13 cellular contexts compared by ENCODE assay signal in the genomic region with DNA sequence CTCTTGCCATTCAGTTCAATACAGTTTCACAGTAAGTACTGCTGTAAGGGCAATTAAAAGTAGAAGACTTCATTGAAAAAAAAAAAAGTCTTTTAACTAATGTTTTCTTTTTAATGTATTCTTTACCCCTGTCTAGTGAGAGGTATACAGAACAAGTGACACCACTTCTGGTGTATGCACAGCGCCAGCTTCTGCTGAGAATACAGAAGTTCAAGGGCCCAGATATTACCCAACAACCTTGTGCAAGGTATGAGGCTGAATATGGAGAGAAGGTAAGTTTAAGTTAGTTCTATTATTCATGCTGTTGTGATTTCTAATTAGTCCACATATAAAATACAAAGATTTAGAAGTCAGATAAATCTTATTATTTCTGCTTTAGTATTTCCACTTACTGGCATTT.
"Had no signal": no experiment of that assay in that cellular context is flagged by ENCODE, and none has a peak within 500 bp of the region (broad histone marks: within the 10 kb centered on the region; RNA-seq: fewer than 3 reads in every experiment).

No MANE protein-coding gene starts in this region.

- H3K36me3 Mint-ChIP-seq: naive thymus-derived CD4-positive, alpha-beta T cell had no signal

- H3K4me2 ChIP-seq: smooth muscle cell had no signal

- H3K4me3 Mint-ChIP-seq: activated B cell treated with CpG ODN at 0.5 μM for 24 hours; activated CD4-positive, alpha-beta T cell treated with anti-CD3 and anti-CD28 coated beads, Interleukin-2, amount 10 ng/mL, durations not matched to agents 24 days and 14 days; activated T-helper 1 cell treated with anti-CD3 and anti-CD28 coated beads, Interleukin-12 subunit alpha, Interleukin-12 subunit beta, Interleukin-2, Interleukin-4 antibody, amounts not matched to agents 30 ng/mL and 10 ng/mL and 1 ng/mL, durations not matched to agents 14 hours and 24 hours and 36 hours; naive thymus-derived CD4-positive, alpha-beta T cell had no signal

- H3K4me1 Mint-ChIP-seq: activated B cell treated with CpG ODN at 0.5 μM for 24 hours; activated CD4-positive, alpha-beta T cell treated with anti-CD3 and anti-CD28 coated beads, Interleukin-2, amount 10 ng/mL, durations not matched to agents 24 days and 14 days; naive thymus-derived CD4-positive, alpha-beta T cell had no signal

- H3K36me3 ChIP-seq: breast epithelium, neutrophil, tibial artery had no signal

- H3K4me1 ChIP-seq: breast epithelium, tibial artery had no signal

- ATAC-seq: esophagus mucosa; naive thymus-derived CD4-positive, alpha-beta T cell had no signal

- H3K27me3 ChIP-seq: breast epithelium, dorsolateral prefrontal cortex, neutrophil, tibial artery had no signal

- H3K4me3 ChIP-seq: breast epithelium, dorsolateral prefrontal cortex, smooth muscle cell, tibial artery had no signal

- H3K9me3 Mint-ChIP-seq: activated B cell treated with CpG ODN at 0.5 μM for 24 hours; activated CD4-positive, alpha-beta T cell treated with anti-CD3 and anti-CD28 coated beads, Interleukin-2, amount 10 ng/mL, durations not matched to agents 24 days and 14 days; activated T-helper 1 cell treated with anti-CD3 and anti-CD28 coated beads, Interleukin-12 subunit alpha, Interleukin-12 subunit beta, Interleukin-2, Interleukin-4 antibody, amounts not matched to agents 30 ng/mL and 10 ng/mL and 1 ng/mL, durations not matched to agents 14 hours and 24 hours and 36 hours; naive thymus-derived CD4-positive, alpha-beta T cell had no signal

- H3K27ac ChIP-seq: breast epithelium, dorsolateral prefrontal cortex, neutrophil, tibial artery had no signal

- H3K27me3 Mint-ChIP-seq: activated B cell treated with CpG ODN at 0.5 μM for 24 hours had no signal

- H3K9me3 ChIP-seq: breast epithelium, neutrophil, tibial artery had no signal

- H3K27ac Mint-ChIP-seq: activated B cell treated with CpG ODN at 0.5 μM for 24 hours; activated CD4-positive, alpha-beta T cell treated with anti-CD3 and anti-CD28 coated beads, Interleukin-2, amount 10 ng/mL, durations not matched to agents 24 days and 14 days; activated T-helper 1 cell treated with anti-CD3 and anti-CD28 coated beads, Interleukin-12 subunit alpha, Interleukin-12 subunit beta, Interleukin-2, Interleukin-4 antibody, amounts not matched to agents 30 ng/mL and 10 ng/mL and 1 ng/mL, durations not matched to agents 14 hours and 24 hours and 36 hours; naive thymus-derived CD4-positive, alpha-beta T cell had no signal

- DNase-seq: activated B cell treated with CpG ODN at 0.5 μM for 24 hours; activated CD4-positive, alpha-beta T cell treated with anti-CD3 and anti-CD28 coated beads, Interleukin-2, amount 10 ng/mL, durations not matched to agents 24 days and 14 days; activated naive CD4-positive, alpha-beta T cell; aorta; dorsolateral prefrontal cortex; hippocampal formation; naive thymus-derived CD4-positive, alpha-beta T cell; tibial artery had no signal
